1 cellular context compared by ENCODE assay signal in the genomic region with DNA sequence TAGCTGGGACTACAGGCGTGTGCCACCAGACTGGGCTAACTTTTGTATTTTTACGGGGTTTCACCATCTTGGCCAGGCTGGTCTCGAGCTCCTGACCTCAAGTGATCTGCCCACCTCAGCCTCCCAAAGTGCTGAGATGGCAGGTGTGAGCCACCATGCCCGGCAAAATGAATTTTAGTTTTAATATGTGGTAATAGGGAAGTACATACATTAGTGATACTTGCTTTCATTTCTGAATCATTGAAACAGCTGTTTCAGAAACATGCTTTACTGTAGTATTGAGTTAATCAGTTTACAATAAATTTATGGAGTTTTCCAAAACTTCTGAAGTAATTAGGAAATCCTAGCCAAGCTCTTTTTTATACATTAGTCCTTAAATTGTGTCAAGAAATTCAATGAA.
TF ChIP-seq lines count a peak whose summit lies in the region.

No MANE protein-coding gene starts in this region.

TF ChIP-seq in GM12878, 131 proteins besides CTCF, POLR2A, EP300 and RAD21:
- TF ChIP-seq, protein P1, sequence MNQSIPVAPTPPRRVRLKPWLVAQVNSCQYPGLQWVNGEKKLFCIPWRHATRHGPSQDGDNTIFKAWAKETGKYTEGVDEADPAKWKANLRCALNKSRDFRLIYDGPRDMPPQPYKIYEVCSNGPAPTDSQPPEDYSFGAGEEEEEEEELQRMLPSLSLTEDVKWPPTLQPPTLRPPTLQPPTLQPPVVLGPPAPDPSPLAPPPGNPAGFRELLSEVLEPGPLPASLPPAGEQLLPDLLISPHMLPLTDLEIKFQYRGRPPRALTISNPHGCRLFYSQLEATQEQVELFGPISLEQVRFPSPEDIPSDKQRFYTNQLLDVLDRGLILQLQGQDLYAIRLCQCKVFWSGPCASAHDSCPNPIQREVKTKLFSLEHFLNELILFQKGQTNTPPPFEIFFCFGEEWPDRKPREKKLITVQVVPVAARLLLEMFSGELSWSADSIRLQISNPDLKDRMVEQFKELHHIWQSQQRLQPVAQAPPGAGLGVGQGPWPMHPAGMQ (IDR thresholded peaks at IDR 0.05; ENCODE audit: borderline replicate concordance), result no peak
- TF ChIP-seq SUZ12 (IDR thresholded peaks at IDR 0.05; ENCODE audit: unreplicated experiment) (no peak), IRF4 (IDR thresholded peaks at IDR 0.05; ENCODE audit: low read depth, low read length) (no peak), ZSCAN29 (IDR thresholded peaks at IDR 0.05) (no peak), YBX1 (IDR thresholded peaks at IDR 0.05) (no peak), DPF2 (IDR thresholded peaks at IDR 0.05) (no peak), ETV6 (conservative IDR thresholded peaks at IDR 0.05 in 1 of 2, IDR thresholded peaks at IDR 0.05 in 1 of 2; ENCODE audit: borderline replicate concordance in 1 of 2, low read depth in 1 of 2) (no peak), POLR2AphosphoS2 (IDR thresholded peaks at IDR 0.05; ENCODE audit: low read depth, low read length) (no peak)
- TF ChIP-seq, protein P2, sequence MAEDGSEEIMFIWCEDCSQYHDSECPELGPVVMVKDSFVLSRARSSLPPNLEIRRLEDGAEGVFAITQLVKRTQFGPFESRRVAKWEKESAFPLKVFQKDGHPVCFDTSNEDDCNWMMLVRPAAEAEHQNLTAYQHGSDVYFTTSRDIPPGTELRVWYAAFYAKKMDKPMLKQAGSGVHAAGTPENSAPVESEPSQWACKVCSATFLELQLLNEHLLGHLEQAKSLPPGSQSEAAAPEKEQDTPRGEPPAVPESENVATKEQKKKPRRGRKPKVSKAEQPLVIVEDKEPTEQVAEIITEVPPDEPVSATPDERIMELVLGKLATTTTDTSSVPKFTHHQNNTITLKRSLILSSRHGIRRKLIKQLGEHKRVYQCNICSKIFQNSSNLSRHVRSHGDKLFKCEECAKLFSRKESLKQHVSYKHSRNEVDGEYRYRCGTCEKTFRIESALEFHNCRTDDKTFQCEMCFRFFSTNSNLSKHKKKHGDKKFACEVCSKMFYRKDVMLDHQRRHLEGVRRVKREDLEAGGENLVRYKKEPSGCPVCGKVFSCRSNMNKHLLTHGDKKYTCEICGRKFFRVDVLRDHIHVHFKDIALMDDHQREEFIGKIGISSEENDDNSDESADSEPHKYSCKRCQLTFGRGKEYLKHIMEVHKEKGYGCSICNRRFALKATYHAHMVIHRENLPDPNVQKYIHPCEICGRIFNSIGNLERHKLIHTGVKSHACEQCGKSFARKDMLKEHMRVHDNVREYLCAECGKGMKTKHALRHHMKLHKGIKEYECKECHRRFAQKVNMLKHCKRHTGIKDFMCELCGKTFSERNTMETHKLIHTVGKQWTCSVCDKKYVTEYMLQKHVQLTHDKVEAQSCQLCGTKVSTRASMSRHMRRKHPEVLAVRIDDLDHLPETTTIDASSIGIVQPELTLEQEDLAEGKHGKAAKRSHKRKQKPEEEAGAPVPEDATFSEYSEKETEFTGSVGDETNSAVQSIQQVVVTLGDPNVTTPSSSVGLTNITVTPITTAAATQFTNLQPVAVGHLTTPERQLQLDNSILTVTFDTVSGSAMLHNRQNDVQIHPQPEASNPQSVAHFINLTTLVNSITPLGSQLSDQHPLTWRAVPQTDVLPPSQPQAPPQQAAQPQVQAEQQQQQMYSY (CRISPR knock-in tag; IDR thresholded peaks at IDR 0.05), result no peak
TF ChIP-seq in GM12878: peak in this region for 0.
